1 cellular context compared by ENCODE assay signal in genomic region chrX:70219938-70220764, GRCh38.
TF ChIP-seq lines count a peak whose summit lies in the region.

No MANE protein-coding gene starts in this region.

TF ChIP-seq in endothelial cell of umbilical vein, 7 proteins besides CTCF, POLR2A, EP300 and RAD21:
- no peak for TF ChIP-seq GATA2 (IDR thresholded peaks at IDR 0.05; ENCODE audit: insufficient read depth, insufficient read length, low read depth, low read length)
- TF ChIP-seq FOS (IDR thresholded peaks at IDR 0.05; ENCODE audit: borderline replicate concordance, insufficient read depth, low read length) = no peak
- TF ChIP-seq, protein P1, sequence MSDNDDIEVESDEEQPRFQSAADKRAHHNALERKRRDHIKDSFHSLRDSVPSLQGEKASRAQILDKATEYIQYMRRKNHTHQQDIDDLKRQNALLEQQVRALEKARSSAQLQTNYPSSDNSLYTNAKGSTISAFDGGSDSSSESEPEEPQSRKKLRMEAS (IDR thresholded peaks at IDR 0.05; ENCODE audit: insufficient read depth, insufficient read length) = no peak
